1 cellular context compared by ENCODE assay signal in the genomic region with DNA sequence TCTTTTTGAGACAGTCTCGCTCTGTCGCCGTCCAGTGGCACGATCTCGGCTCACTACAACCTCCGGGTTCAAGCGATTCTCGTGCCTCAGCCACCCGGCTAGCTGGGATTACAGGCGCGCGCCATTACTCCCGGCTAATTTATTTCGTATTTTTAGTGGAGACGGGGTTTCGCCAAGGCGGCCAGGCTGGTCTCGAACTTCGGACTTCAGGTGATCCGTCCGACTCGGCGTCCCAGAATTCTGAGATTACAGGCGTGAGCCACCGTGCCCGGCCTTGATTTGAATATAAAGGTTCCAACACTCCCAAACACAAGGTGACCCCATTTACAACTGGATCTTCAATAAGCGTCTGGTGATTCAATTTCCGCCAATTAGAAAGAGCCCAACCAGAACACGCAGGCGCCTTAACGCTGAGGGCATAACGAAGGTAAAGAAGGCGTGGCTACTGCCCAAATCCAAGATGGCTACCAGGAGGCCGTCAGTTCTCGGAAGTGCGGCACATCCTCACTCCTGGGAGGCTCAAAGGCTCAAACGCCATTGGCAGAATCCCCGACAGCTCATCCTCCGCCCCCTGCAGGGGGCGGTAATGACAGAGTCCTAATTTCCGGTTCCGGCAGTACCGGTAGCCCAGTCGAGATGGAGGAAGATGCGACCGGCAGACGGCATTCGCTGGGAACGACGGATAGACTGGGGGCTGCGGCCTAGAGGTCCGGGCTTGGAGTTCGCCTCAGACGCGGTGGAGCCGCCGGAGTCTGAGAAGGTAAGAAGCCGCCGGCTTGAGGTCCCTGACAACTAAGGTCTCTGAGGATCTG.
A peak's percentile ranks its signal among the peaks of the same experiment; 100 is the strongest.
TF ChIP-seq lines count a peak whose summit lies in the region.

A gene with protein sequence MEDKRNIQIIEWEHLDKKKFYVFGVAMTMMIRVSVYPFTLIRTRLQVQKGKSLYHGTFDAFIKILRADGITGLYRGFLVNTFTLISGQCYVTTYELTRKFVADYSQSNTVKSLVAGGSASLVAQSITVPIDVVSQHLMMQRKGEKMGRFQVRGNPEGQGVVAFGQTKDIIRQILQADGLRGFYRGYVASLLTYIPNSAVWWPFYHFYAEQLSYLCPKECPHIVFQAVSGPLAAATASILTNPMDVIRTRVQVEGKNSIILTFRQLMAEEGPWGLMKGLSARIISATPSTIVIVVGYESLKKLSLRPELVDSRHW (plus strand): TSS at position 617 of the 812 bp plus-strand sequence. CDS start 5,744 bp downstream, outside the sequence.

TF ChIP-seq in K562, 482 proteins besides CTCF, POLR2A, EP300 and RAD21 (continued from another document and continues in another):
- TF ChIP-seq, protein P1, sequence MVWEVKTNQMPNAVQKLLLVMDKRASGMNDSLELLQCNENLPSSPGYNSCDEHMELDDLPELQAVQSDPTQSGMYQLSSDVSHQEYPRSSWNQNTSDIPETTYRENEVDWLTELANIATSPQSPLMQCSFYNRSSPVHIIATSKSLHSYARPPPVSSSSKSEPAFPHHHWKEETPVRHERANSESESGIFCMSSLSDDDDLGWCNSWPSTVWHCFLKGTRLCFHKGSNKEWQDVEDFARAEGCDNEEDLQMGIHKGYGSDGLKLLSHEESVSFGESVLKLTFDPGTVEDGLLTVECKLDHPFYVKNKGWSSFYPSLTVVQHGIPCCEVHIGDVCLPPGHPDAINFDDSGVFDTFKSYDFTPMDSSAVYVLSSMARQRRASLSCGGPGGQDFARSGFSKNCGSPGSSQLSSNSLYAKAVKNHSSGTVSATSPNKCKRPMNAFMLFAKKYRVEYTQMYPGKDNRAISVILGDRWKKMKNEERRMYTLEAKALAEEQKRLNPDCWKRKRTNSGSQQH (CRISPR knock-in tag; IDR thresholded peaks at IDR 0.05): no peak
- TF ChIP-seq BMI1 (IDR thresholded peaks at IDR 0.05; ENCODE audit: low read length) (no peak), FIP1L1 (IDR thresholded peaks at IDR 0.05; ENCODE audit: low read depth, low read length, poor library complexity, severe bottlenecking) (no peak), CREB1 (IDR thresholded peaks at IDR 0.05) (peak; percentile 80), CREB1 (CRISPR knock-in tag; IDR thresholded peaks at IDR 0.05) (peak; percentile 87), HSF4 (CRISPR knock-in tag; IDR thresholded peaks at IDR 0.05; ENCODE audit: borderline replicate concordance) (no peak), RBM17 (IDR thresholded peaks at IDR 0.05; ENCODE audit: borderline replicate concordance, low read depth, low read length) (no peak), HNRNPH1 (optimal IDR thresholded peaks at IDR 0.05; ENCODE audit: low read depth, low read length) (no peak), SMARCC2 (IDR thresholded peaks at IDR 0.05; ENCODE audit: low read depth) (no peak), PCBP1 (IDR thresholded peaks at IDR 0.05; ENCODE audit: low read depth, low read length, poor library complexity, severe bottlenecking) (no peak), E2F3 (CRISPR knock-in tag; IDR thresholded peaks at IDR 0.05) (no peak), CHD4 (IDR thresholded peaks at IDR 0.05; ENCODE audit: insufficient read depth, insufficient replicate concordance, low read depth, low read length, poor library complexity, severe bottlenecking) (no peak), TAF1 (IDR thresholded peaks at IDR 0.05; ENCODE audit: control insufficient read depth, extremely low read depth, insufficient read depth, low read length, severe bottlenecking) (peak; percentile 61), U2AF2 (optimal IDR thresholded peaks at IDR 0.05; ENCODE audit: low read depth, low read length) (no peak), ZNF445 (CRISPR knock-in tag; IDR thresholded peaks at IDR 0.05; ENCODE audit: low read depth) (no peak), ZNF184 (CRISPR knock-in tag; IDR thresholded peaks at IDR 0.05) (no peak), FOSL1 (tag; conservative IDR thresholded peaks at IDR 0.05) (peak; percentile 47; the same call in 1 of the 2 replicates), ZNF3 (CRISPR knock-in tag; IDR thresholded peaks at IDR 0.05) (no peak), ZNF507 (tag; conservative IDR thresholded peaks at IDR 0.05) (no peak), L3MBTL2 (IDR thresholded peaks at IDR 0.05) (peak; percentile 64; the same call in 1 of the 2 replicates), CBFB (CRISPR knock-in tag; IDR thresholded peaks at IDR 0.05) (no peak), PTTG1 (tag; IDR thresholded peaks at IDR 0.05; ENCODE audit: low read depth) (no peak), RFX1 (IDR thresholded peaks at IDR 0.05) (no peak), FOXM1 (IDR thresholded peaks at IDR 0.05; ENCODE audit: low read depth) (peak; percentile 88), FOXM1 (CRISPR knock-in tag; IDR thresholded peaks at IDR 0.05; ENCODE audit: low read depth) (no peak; the same call in 1 of the 2 replicates)
- TF ChIP-seq, protein P2, sequence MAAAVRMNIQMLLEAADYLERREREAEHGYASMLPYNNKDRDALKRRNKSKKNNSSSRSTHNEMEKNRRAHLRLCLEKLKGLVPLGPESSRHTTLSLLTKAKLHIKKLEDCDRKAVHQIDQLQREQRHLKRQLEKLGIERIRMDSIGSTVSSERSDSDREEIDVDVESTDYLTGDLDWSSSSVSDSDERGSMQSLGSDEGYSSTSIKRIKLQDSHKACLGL (CRISPR knock-in tag; IDR thresholded peaks at IDR 0.05; ENCODE audit: borderline replicate concordance, poor library complexity, severe bottlenecking): no peak
- TF ChIP-seq, protein P3, sequence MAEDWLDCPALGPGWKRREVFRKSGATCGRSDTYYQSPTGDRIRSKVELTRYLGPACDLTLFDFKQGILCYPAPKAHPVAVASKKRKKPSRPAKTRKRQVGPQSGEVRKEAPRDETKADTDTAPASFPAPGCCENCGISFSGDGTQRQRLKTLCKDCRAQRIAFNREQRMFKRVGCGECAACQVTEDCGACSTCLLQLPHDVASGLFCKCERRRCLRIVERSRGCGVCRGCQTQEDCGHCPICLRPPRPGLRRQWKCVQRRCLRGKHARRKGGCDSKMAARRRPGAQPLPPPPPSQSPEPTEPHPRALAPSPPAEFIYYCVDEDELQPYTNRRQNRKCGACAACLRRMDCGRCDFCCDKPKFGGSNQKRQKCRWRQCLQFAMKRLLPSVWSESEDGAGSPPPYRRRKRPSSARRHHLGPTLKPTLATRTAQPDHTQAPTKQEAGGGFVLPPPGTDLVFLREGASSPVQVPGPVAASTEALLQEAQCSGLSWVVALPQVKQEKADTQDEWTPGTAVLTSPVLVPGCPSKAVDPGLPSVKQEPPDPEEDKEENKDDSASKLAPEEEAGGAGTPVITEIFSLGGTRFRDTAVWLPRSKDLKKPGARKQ (CRISPR knock-in tag; IDR thresholded peaks at IDR 0.05): no peak
- TF ChIP-seq, protein P4, sequence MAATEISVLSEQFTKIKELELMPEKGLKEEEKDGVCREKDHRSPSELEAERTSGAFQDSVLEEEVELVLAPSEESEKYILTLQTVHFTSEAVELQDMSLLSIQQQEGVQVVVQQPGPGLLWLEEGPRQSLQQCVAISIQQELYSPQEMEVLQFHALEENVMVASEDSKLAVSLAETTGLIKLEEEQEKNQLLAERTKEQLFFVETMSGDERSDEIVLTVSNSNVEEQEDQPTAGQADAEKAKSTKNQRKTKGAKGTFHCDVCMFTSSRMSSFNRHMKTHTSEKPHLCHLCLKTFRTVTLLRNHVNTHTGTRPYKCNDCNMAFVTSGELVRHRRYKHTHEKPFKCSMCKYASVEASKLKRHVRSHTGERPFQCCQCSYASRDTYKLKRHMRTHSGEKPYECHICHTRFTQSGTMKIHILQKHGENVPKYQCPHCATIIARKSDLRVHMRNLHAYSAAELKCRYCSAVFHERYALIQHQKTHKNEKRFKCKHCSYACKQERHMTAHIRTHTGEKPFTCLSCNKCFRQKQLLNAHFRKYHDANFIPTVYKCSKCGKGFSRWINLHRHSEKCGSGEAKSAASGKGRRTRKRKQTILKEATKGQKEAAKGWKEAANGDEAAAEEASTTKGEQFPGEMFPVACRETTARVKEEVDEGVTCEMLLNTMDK (IDR thresholded peaks at IDR 0.05; ENCODE audit: borderline replicate concordance, insufficient read depth, low read depth, low read length, poor library complexity, severe bottlenecking): peak; percentile 99
- TF ChIP-seq, protein P5, sequence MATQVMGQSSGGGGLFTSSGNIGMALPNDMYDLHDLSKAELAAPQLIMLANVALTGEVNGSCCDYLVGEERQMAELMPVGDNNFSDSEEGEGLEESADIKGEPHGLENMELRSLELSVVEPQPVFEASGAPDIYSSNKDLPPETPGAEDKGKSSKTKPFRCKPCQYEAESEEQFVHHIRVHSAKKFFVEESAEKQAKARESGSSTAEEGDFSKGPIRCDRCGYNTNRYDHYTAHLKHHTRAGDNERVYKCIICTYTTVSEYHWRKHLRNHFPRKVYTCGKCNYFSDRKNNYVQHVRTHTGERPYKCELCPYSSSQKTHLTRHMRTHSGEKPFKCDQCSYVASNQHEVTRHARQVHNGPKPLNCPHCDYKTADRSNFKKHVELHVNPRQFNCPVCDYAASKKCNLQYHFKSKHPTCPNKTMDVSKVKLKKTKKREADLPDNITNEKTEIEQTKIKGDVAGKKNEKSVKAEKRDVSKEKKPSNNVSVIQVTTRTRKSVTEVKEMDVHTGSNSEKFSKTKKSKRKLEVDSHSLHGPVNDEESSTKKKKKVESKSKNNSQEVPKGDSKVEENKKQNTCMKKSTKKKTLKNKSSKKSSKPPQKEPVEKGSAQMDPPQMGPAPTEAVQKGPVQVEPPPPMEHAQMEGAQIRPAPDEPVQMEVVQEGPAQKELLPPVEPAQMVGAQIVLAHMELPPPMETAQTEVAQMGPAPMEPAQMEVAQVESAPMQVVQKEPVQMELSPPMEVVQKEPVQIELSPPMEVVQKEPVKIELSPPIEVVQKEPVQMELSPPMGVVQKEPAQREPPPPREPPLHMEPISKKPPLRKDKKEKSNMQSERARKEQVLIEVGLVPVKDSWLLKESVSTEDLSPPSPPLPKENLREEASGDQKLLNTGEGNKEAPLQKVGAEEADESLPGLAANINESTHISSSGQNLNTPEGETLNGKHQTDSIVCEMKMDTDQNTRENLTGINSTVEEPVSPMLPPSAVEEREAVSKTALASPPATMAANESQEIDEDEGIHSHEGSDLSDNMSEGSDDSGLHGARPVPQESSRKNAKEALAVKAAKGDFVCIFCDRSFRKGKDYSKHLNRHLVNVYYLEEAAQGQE (CRISPR knock-in tag; IDR thresholded peaks at IDR 0.05; ENCODE audit: low read depth): no peak
- TF ChIP-seq, protein P6, sequence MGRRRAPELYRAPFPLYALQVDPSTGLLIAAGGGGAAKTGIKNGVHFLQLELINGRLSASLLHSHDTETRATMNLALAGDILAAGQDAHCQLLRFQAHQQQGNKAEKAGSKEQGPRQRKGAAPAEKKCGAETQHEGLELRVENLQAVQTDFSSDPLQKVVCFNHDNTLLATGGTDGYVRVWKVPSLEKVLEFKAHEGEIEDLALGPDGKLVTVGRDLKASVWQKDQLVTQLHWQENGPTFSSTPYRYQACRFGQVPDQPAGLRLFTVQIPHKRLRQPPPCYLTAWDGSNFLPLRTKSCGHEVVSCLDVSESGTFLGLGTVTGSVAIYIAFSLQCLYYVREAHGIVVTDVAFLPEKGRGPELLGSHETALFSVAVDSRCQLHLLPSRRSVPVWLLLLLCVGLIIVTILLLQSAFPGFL (CRISPR knock-in tag; IDR thresholded peaks at IDR 0.05): no peak
- TF ChIP-seq, protein P7, sequence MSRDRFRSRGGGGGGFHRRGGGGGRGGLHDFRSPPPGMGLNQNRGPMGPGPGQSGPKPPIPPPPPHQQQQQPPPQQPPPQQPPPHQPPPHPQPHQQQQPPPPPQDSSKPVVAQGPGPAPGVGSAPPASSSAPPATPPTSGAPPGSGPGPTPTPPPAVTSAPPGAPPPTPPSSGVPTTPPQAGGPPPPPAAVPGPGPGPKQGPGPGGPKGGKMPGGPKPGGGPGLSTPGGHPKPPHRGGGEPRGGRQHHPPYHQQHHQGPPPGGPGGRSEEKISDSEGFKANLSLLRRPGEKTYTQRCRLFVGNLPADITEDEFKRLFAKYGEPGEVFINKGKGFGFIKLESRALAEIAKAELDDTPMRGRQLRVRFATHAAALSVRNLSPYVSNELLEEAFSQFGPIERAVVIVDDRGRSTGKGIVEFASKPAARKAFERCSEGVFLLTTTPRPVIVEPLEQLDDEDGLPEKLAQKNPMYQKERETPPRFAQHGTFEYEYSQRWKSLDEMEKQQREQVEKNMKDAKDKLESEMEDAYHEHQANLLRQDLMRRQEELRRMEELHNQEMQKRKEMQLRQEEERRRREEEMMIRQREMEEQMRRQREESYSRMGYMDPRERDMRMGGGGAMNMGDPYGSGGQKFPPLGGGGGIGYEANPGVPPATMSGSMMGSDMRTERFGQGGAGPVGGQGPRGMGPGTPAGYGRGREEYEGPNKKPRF (IDR thresholded peaks at IDR 0.05; ENCODE audit: low read depth, low read length): no peak
- TF ChIP-seq, protein P8, sequence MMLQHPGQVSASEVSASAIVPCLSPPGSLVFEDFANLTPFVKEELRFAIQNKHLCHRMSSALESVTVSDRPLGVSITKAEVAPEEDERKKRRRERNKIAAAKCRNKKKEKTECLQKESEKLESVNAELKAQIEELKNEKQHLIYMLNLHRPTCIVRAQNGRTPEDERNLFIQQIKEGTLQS (IDR thresholded peaks at IDR 0.05): peak; percentile 38; the same call in 1 of the 2 replicates
- TF ChIP-seq, protein P8 (CRISPR knock-in tag; conservative IDR thresholded peaks at IDR 0.05): peak; percentile 46; the same call in 1 of the 2 replicates
- TF ChIP-seq, protein P9, sequence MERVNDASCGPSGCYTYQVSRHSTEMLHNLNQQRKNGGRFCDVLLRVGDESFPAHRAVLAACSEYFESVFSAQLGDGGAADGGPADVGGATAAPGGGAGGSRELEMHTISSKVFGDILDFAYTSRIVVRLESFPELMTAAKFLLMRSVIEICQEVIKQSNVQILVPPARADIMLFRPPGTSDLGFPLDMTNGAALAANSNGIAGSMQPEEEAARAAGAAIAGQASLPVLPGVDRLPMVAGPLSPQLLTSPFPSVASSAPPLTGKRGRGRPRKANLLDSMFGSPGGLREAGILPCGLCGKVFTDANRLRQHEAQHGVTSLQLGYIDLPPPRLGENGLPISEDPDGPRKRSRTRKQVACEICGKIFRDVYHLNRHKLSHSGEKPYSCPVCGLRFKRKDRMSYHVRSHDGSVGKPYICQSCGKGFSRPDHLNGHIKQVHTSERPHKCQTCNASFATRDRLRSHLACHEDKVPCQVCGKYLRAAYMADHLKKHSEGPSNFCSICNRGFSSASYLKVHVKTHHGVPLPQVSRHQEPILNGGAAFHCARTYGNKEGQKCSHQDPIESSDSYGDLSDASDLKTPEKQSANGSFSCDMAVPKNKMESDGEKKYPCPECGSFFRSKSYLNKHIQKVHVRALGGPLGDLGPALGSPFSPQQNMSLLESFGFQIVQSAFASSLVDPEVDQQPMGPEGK (CRISPR knock-in tag; IDR thresholded peaks at IDR 0.05; ENCODE audit: borderline replicate concordance): no peak
- TF ChIP-seq, protein P10, sequence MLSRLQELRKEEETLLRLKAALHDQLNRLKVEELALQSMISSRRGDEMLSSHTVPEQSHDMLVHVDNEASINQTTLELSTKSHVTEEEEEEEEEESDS (CRISPR knock-in tag; IDR thresholded peaks at IDR 0.05): no peak
- TF ChIP-seq, protein P11, sequence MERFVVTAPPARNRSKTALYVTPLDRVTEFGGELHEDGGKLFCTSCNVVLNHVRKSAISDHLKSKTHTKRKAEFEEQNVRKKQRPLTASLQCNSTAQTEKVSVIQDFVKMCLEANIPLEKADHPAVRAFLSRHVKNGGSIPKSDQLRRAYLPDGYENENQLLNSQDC (CRISPR knock-in tag; IDR thresholded peaks at IDR 0.05): peak; percentile 62; the same call in 1 of the 2 replicates
